In the genomic region with DNA sequence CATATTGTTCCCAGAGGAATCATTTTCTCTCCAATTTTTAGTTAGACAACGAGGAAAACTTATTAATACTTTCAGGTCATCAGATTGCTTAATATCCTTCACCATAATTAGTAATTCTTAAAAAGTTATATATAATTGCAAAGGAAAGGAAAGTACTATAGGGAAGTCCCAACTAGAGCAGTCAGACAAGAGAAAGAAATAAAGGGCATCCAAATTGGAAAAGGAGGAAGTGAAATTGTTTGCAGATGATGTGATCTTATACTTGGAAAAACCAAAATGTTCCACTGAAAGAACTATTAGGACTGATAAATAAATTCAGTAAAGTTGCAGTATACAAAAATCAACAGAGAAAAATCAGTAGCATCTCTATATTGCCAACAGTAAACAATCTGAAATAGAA, we compare ENCODE assay signal across 25 cellular contexts.
"Had no signal": no experiment of that assay in that cellular context is flagged by ENCODE, and none has a peak within 500 bp of the region (broad histone marks: within the 10 kb centered on the region; RNA-seq: fewer than 3 reads in every experiment).

No MANE protein-coding gene starts in this region.

- ATAC-seq: body of pancreas, gastrocnemius medialis, left cardiac atrium, left ventricle myocardium superior, sciatic nerve had no signal

- H3K4me3 Mint-ChIP-seq: activated B cell treated with CpG ODN at 0.5 μM for 24 hours; activated naive CD8-positive, alpha-beta T cell; mesothelial cell of epicardium; naive B cell; nephron progenitor cell; stimulated activated naive CD8-positive, alpha-beta T cell treated with anti-CD3 and anti-CD28 coated beads, Interleukin-15, Interleukin-2, amounts not matched to agents 100 ng/mL and 50 ng/mL, for 24 hours; type B pancreatic cell had no signal

- H3K36me3 Mint-ChIP-seq: activated naive CD8-positive, alpha-beta T cell; mesothelial cell of epicardium; type B pancreatic cell had no signal

- DNase-seq: activated B cell treated with CpG ODN at 0.5 μM for 24 hours; activated CD8-positive, alpha-beta memory T cell treated with anti-CD3 and anti-CD28 coated beads for 24 hours; activated effector memory CD4-positive, alpha-beta T cell treated with Interleukin-2 at 50 U/mL for 16 hours; activated naive CD4-positive, alpha-beta T cell treated with Interleukin-2 at 50 U/mL for 16 hours; anterior cingulate cortex; body of pancreas; colonic mucosa; effector memory CD4-positive, alpha-beta T cell; erythroblast; gastrocnemius medialis; left cardiac atrium; left ventricle myocardium superior; naive B cell; nephron progenitor cell; retina; stimulated activated CD4-positive, alpha-beta T cell treated with anti-CD3 and anti-CD28 coated beads, Interleukin-12 subunit alpha, Interleukin-12 subunit beta, amount 100 ng/mL, for 4 hours; stimulated activated CD4-positive, alpha-beta T cell treated with anti-CD3 and anti-CD28 coated beads, Interleukin-4, amount 100 ng/mL, for 1 hour; uterus had no signal

- H3K27ac Mint-ChIP-seq: activated B cell treated with CpG ODN at 0.5 μM for 24 hours; activated naive CD8-positive, alpha-beta T cell; mesothelial cell of epicardium; naive B cell; nephron progenitor cell; stimulated activated naive CD8-positive, alpha-beta T cell treated with anti-CD3 and anti-CD28 coated beads, Interleukin-15, Interleukin-2, amounts not matched to agents 100 ng/mL and 50 ng/mL, for 24 hours; type B pancreatic cell had no signal

- H3K4me1 Mint-ChIP-seq: activated B cell treated with CpG ODN at 0.5 μM for 24 hours, mesothelial cell of epicardium, naive B cell, nephron progenitor cell had no signal

- H3K27me3 Mint-ChIP-seq: activated B cell treated with CpG ODN at 0.5 μM for 24 hours; naive B cell; stimulated activated naive CD8-positive, alpha-beta T cell treated with anti-CD3 and anti-CD28 coated beads, Interleukin-15, Interleukin-2, amounts not matched to agents 100 ng/mL and 50 ng/mL, for 24 hours had no signal

- H3K9me3 Mint-ChIP-seq: nephron progenitor cell had no signal

- FAIRE-seq: keratinocyte, TTC549 had no signal
